14 cellular contexts compared by ENCODE assay signal in genomic region chr4:38819569-38819968, GRCh38. TPM values are rescaled to one million over a fixed set of nuclear protein-coding genes. Genes with fewer than 3 reads are reported as not detected.
DNase-seq lines count a peak whose midpoint lies in the region; ATAC-seq lines count a peak whose summit lies in the region.
"Had no signal": no experiment of that assay in that cellular context is flagged by ENCODE, and none has a peak within 500 bp of the region (broad histone marks: within the 10 kb centered on the region; RNA-seq: fewer than 3 reads in every experiment).

No MANE protein-coding gene starts in this region.

- peak overlapping the region; percentile 36 to 52 for H3K4me3 Mint-ChIP-seq in activated T-cell treated with anti-CD3 and anti-CD28 coated beads, Interleukin-2, amount 50 U/mL, for 72 hours
- no peak overlapping the region for H3K4me3 Mint-ChIP-seq in stimulated activated effector memory CD8-positive, alpha-beta T cell treated with anti-CD3 and anti-CD28 coated beads, Interleukin-12 subunit alpha, Interleukin-12 subunit beta, amount 100 ng/mL, for 72 hours

- H3K36me3 Mint-ChIP-seq in activated T-cell treated with anti-CD3 and anti-CD28 coated beads, Interleukin-2, amount 50 U/mL, for 72 hours (ENCODE audit: insufficient read depth in 2 of 2), result peaks cover 7 to 8% of the 10 kb centered on the region in 2 donors
- H3K36me3 Mint-ChIP-seq in stimulated activated effector memory CD8-positive, alpha-beta T cell treated with anti-CD3 and anti-CD28 coated beads, Interleukin-12 subunit alpha, Interleukin-12 subunit beta, amount 100 ng/mL, for 72 hours, result no peaks in the 10 kb centered on the region

- peak overlapping the region; percentile 10 for H3K27ac Mint-ChIP-seq in activated T-cell treated with anti-CD3 and anti-CD28 coated beads, Interleukin-2, amount 50 U/mL, for 72 hours
- no peak overlapping the region for H3K27ac Mint-ChIP-seq in stimulated activated effector memory CD8-positive, alpha-beta T cell treated with anti-CD3 and anti-CD28 coated beads, Interleukin-12 subunit alpha, Interleukin-12 subunit beta, amount 100 ng/mL, for 72 hours

- H3K4me1 Mint-ChIP-seq in activated T-cell treated with anti-CD3 and anti-CD28 coated beads, Interleukin-2, amount 50 U/mL, for 72 hours (ENCODE audit: low read depth), result peaks cover 26% of the 10 kb centered on the region
- H3K4me1 Mint-ChIP-seq in stimulated activated effector memory CD8-positive, alpha-beta T cell treated with anti-CD3 and anti-CD28 coated beads, Interleukin-12 subunit alpha, Interleukin-12 subunit beta, amount 100 ng/mL, for 72 hours, result peaks cover 18% of the 10 kb centered on the region

- DNase-seq in activated T-cell treated with anti-CD3 and anti-CD28 coated beads, Interleukin-2, amount 50 U/mL, for 72 hours, result no peak
- DNase-seq in activated T-cell treated with anti-CD3 and anti-CD28 coated beads for 4 hours, result no peak
- peak; percentile 7 for DNase-seq in HT1080 (ENCODE audit: low read depth)
- DNase-seq in astrocyte of the hippocampus (ENCODE audit: low read depth, low spot score), result peak; percentile 63
- DNase-seq in stimulated activated effector memory CD8-positive, alpha-beta T cell treated with anti-CD3 and anti-CD28 coated beads, Interleukin-12 subunit alpha, Interleukin-12 subunit beta, amount 100 ng/mL, for 72 hours (ENCODE audit: low spot score in 2 of 2), result no peak
- no peak for DNase-seq in T-helper 9 cell
- DNase-seq: DMS79 treated with DMSO at 0.1 percent for 48 hours; NCI-H1105 treated with DMSO at 0.1 percent for 48 hours; NCI-H524 treated with DMSO at 0.1 percent for 48 hours; pancreas; stimulated activated CD4-positive, alpha-beta T cell treated with anti-CD3 and anti-CD28 coated beads, Interleukin-15, amount 100 ng/mL, for 24 hours had no signal

- peak; percentile 55 to 72 for ATAC-seq in activated T-cell treated with anti-CD3 and anti-CD28 coated beads, Interleukin-2, amount 50 U/mL, for 72 hours (replicated peaks in 1 of 2)
- peak; percentile 64 for ATAC-seq in stimulated activated effector memory CD8-positive, alpha-beta T cell treated with anti-CD3 and anti-CD28 coated beads, Interleukin-12 subunit alpha, Interleukin-12 subunit beta, amount 100 ng/mL, for 72 hours
- no peak for ATAC-seq in HG02798 (IDR thresholded peaks at IDR 0.05; ENCODE audit: poor library complexity, unreplicated experiment)
- no peak for ATAC-seq in HG02840 (IDR thresholded peaks at IDR 0.05; ENCODE audit: low FRiP score, unreplicated experiment)

- H3K9me3 Mint-ChIP-seq in activated T-cell treated with anti-CD3 and anti-CD28 coated beads, Interleukin-2, amount 50 U/mL, for 72 hours, result peaks cover 13% of the 10 kb centered on the region in 2 donors
- H3K9me3 Mint-ChIP-seq in stimulated activated effector memory CD8-positive, alpha-beta T cell treated with anti-CD3 and anti-CD28 coated beads, Interleukin-12 subunit alpha, Interleukin-12 subunit beta, amount 100 ng/mL, for 72 hours, result peaks cover 3% of the 10 kb centered on the region

- H3K27me3 Mint-ChIP-seq in activated T-cell treated with anti-CD3 and anti-CD28 coated beads, Interleukin-2, amount 50 U/mL, for 72 hours (ENCODE audit: low read depth), result no peaks in the 10 kb centered on the region

RNA-seq across cellular contexts. Expression of gene TLR1, which starts 15.0 kb away (rescaled TPM):
- 1 to 10 TPM; 1.9 to 3.2 TPM for total RNA-seq in activated T-cell treated with anti-CD3 and anti-CD28 coated beads, Interleukin-2, amount 50 U/mL, for 72 hours
- 0.07 TPM in 1 of 2 replicates, not detected in the other for total RNA-seq in HT1080 (2014; rRNA removed; shearing (Covaris generic))
- 0.02 and 0.18 TPM in 2 replicates for polyA plus RNA-seq in HT1080 (2015; cell fraction: cytosol; rRNA removed)
- polyA plus RNA-seq in HT1080 (2015; cell fraction: nucleus; rRNA removed), result 0.65 and 0.91 TPM in 2 replicates

RNA-seq across cellular contexts. Expression of gene TLR10, which starts 36.8 kb away (rescaled TPM):
- under 1 TPM in 1 of 2 donors, not detected in 1; 0.12 TPM for total RNA-seq in activated T-cell treated with anti-CD3 and anti-CD28 coated beads, Interleukin-2, amount 50 U/mL, for 72 hours
- 0.03 TPM in 1 of 2 replicates, not detected in the other for total RNA-seq in HT1080 (2014; rRNA removed; shearing (Covaris generic))
- polyA plus RNA-seq in HT1080 (2015; cell fraction: cytosol; rRNA removed), result 0.03 TPM in 1 of 2 replicates, not detected in the other
- 0.03 TPM in 1 of 2 replicates, not detected in the other for polyA plus RNA-seq in HT1080 (2015; cell fraction: nucleus; rRNA removed)
- total RNA-seq: vagina had no signal

RNA-seq across cellular contexts. Expression of gene TLR6, which starts 37.0 kb away (rescaled TPM):
- total RNA-seq in activated T-cell treated with anti-CD3 and anti-CD28 coated beads, Interleukin-2, amount 50 U/mL, for 72 hours, result 1 to 10 TPM; 3.6 to 3.8 TPM
- total RNA-seq in HT1080 (2014; rRNA removed; shearing (Covaris generic)), result 1.4 and 1.6 TPM in 2 replicates
- 3.0 and 3.7 TPM in 2 replicates for polyA plus RNA-seq in HT1080 (2015; cell fraction: cytosol; rRNA removed)
- 4.7 and 5.5 TPM in 2 replicates for polyA plus RNA-seq in HT1080 (2015; cell fraction: nucleus; rRNA removed)

RNA-seq across cellular contexts. Expression of gene FAM114A1, which starts 48.0 kb away (rescaled TPM):
- total RNA-seq in activated T-cell treated with anti-CD3 and anti-CD28 coated beads, Interleukin-2, amount 50 U/mL, for 72 hours, result under 1 TPM; 0.48 to 0.83 TPM
- 21.9 and 28.5 TPM in 2 replicates for total RNA-seq in HT1080 (2014; rRNA removed; shearing (Covaris generic))
- polyA plus RNA-seq in HT1080 (2015; cell fraction: cytosol; rRNA removed), result 21.1 and 21.4 TPM in 2 replicates
- 19.5 and 21.9 TPM in 2 replicates for polyA plus RNA-seq in HT1080 (2015; cell fraction: nucleus; rRNA removed)

Comparison
In these comparisons a context has a peak if more than half of its experiments do, and no peak if none do; other contexts are left out.
1. ATAC-seq: peak in activated T-cell treated with anti-CD3 and anti-CD28 coated beads, Interleukin-2, amount 50 U/mL, for 72 hours (2 of 2) and stimulated activated effector memory CD8-positive, alpha-beta T cell treated with anti-CD3 and anti-CD28 coated beads, Interleukin-12 subunit alpha, Interleukin-12 subunit beta, amount 100 ng/mL, for 72 hours (single experiment); none in HG02798 (single experiment) and HG02840 (single experiment).
2. DNase-seq: peak in HT1080 (single experiment) and astrocyte of the hippocampus (single experiment); none in activated T-cell treated with anti-CD3 and anti-CD28 coated beads, Interleukin-2, amount 50 U/mL, for 72 hours (0 of 2), activated T-cell treated with anti-CD3 and anti-CD28 coated beads for 4 hours (single experiment), stimulated activated effector memory CD8-positive, alpha-beta T cell treated with anti-CD3 and anti-CD28 coated beads, Interleukin-12 subunit alpha, Interleukin-12 subunit beta, amount 100 ng/mL, for 72 hours (0 of 2) and T-helper 9 cell (single experiment).